Comparison of ENCODE assay signal across 8 cellular contexts in genomic region chr2:87515226-87515625, GRCh38.
DNase-seq lines count a peak whose midpoint lies in the region; ATAC-seq and TF ChIP-seq lines count a peak whose summit lies in the region.
"Not testable (repeated sequence)": the region's sequence is repeated elsewhere in the genome, so short reads cannot be mapped to it uniquely, and the experiment has no call there.

No MANE protein-coding gene starts in this region.

- H3K4me3 Mint-ChIP-seq in CD4-positive, alpha-beta T cell = peak overlapping the region; percentile 66
- H3K4me3 Mint-ChIP-seq in activated CD4-positive, alpha-beta memory T cell treated with anti-CD3 and anti-CD28 coated beads for 36 hours = not testable (repeated sequence)
- peak overlapping the region; percentile 35 to 84 (median 71) for H3K4me3 Mint-ChIP-seq in naive thymus-derived CD8-positive, alpha-beta T cell
- peak overlapping the region; percentile 79 for H3K4me3 Mint-ChIP-seq in stimulated activated memory B cell treated with anti-CD40 and anti-IgM and Interleukin-4, amounts not matched to agents 10 μg/mL and 1 μg/mL and 100 μg/mL, for 72 hours

- not testable (repeated sequence) for H3K9me3 ChIP-seq in CD4-positive, alpha-beta T cell (ENCODE audit: control insufficient read depth, low read length)

- H3K27me3 ChIP-seq in CD4-positive, alpha-beta T cell (ENCODE audit: control insufficient read depth, insufficient read depth, low read length) = not testable (repeated sequence)

- not testable (repeated sequence) for TF ChIP-seq CTCF in CD4-positive, alpha-beta T cell (IDR thresholded peaks at IDR 0.05)

- peaks cover 19% of the 10 kb centered on the region for H3K4me1 Mint-ChIP-seq in CD4-positive, alpha-beta T cell (ENCODE audit: low read depth)
- H3K4me1 Mint-ChIP-seq in activated CD4-positive, alpha-beta memory T cell treated with anti-CD3 and anti-CD28 coated beads for 36 hours (ENCODE audit: low read depth) = peaks cover 29% of the 10 kb centered on the region
- H3K4me1 Mint-ChIP-seq in naive thymus-derived CD8-positive, alpha-beta T cell = peaks cover 3 to 42% (median 19%) of the 10 kb centered on the region in 4 donors
- peaks cover 30% of the 10 kb centered on the region for H3K4me1 Mint-ChIP-seq in stimulated activated memory B cell treated with anti-CD40 and anti-IgM and Interleukin-4, amounts not matched to agents 10 μg/mL and 1 μg/mL and 100 μg/mL, for 72 hours

- peak; percentile 51 for TF ChIP-seq POLR2A in Raji (IDR thresholded peaks at IDR 0.05; ENCODE audit: insufficient read depth, low read depth, low read length)

- not testable (repeated sequence) for H3K27ac ChIP-seq in CD4-positive, alpha-beta T cell (ENCODE audit: low read depth, low read length)

- CTCF ChIA-PET in CD4-positive, alpha-beta T cell (lab: Charles Lee); activated CD4-positive, alpha-beta memory T cell treated with anti-CD3 and anti-CD28 coated beads for 36 hours (lab: Charles Lee): not testable (repeated sequence)

- not testable (repeated sequence) for H3K9me3 Mint-ChIP-seq in CD4-positive, alpha-beta T cell; activated CD4-positive, alpha-beta memory T cell treated with anti-CD3 and anti-CD28 coated beads for 36 hours; naive thymus-derived CD8-positive, alpha-beta T cell; stimulated activated memory B cell treated with anti-CD40 and anti-IgM and Interleukin-4, amounts not matched to agents 10 μg/mL and 1 μg/mL and 100 μg/mL, for 72 hours

- peak; percentile 52 for ATAC-seq in CD4-positive, alpha-beta T cell (ENCODE audit: poor library complexity)
- peak; percentile 31 for ATAC-seq in HG02588 (IDR thresholded peaks at IDR 0.05; ENCODE audit: unreplicated experiment)
- peak; percentile 52 to 63 for ATAC-seq in naive thymus-derived CD8-positive, alpha-beta T cell
- peak; percentile 73 for ATAC-seq in stimulated activated memory B cell treated with anti-CD40 and anti-IgM and Interleukin-4, amounts not matched to agents 10 μg/mL and 1 μg/mL and 100 μg/mL, for 72 hours

- H3K27me3 Mint-ChIP-seq in CD4-positive, alpha-beta T cell; activated CD4-positive, alpha-beta memory T cell treated with anti-CD3 and anti-CD28 coated beads for 36 hours; naive thymus-derived CD8-positive, alpha-beta T cell; stimulated activated memory B cell treated with anti-CD40 and anti-IgM and Interleukin-4, amounts not matched to agents 10 μg/mL and 1 μg/mL and 100 μg/mL, for 72 hours: not testable (repeated sequence)

- DNase-seq in CD4-positive, alpha-beta T cell = peak in 3 of 10 experiments; percentile 25 to 42 (median 32)
- DNase-seq in activated CD4-positive, alpha-beta memory T cell treated with anti-CD3 and anti-CD28 coated beads for 36 hours = not testable (repeated sequence)
- DNase-seq in activated effector memory CD4-positive, alpha-beta T cell treated with Interleukin-2 at 50 U/mL for 16 hours = peak; percentile 41
- DNase-seq in central memory CD4-positive, alpha-beta T cell = peak; percentile 32
- DNase-seq in naive thymus-derived CD8-positive, alpha-beta T cell = peak in 2 of 10 donors; percentile 55 to 65

- POLR2A ChIA-PET in CD4-positive, alpha-beta T cell (lab: Charles Lee); activated CD4-positive, alpha-beta memory T cell treated with anti-CD3 and anti-CD28 coated beads for 36 hours (lab: Charles Lee); naive thymus-derived CD8-positive, alpha-beta T cell (lab: Charles Lee): not testable (repeated sequence)

- H3K36me3 Mint-ChIP-seq in CD4-positive, alpha-beta T cell (ENCODE audit: low read depth); activated CD4-positive, alpha-beta memory T cell treated with anti-CD3 and anti-CD28 coated beads for 36 hours; naive thymus-derived CD8-positive, alpha-beta T cell; stimulated activated memory B cell treated with anti-CD40 and anti-IgM and Interleukin-4, amounts not matched to agents 10 μg/mL and 1 μg/mL and 100 μg/mL, for 72 hours: not testable (repeated sequence)

- H3K27ac Mint-ChIP-seq in CD4-positive, alpha-beta T cell = peak overlapping the region; percentile 90
- H3K27ac Mint-ChIP-seq in activated CD4-positive, alpha-beta memory T cell treated with anti-CD3 and anti-CD28 coated beads for 36 hours = peak overlapping the region; percentile 61
- H3K27ac Mint-ChIP-seq in naive thymus-derived CD8-positive, alpha-beta T cell = peak overlapping the region; percentile 86 to 99 (median 91)
- H3K27ac Mint-ChIP-seq in stimulated activated memory B cell treated with anti-CD40 and anti-IgM and Interleukin-4, amounts not matched to agents 10 μg/mL and 1 μg/mL and 100 μg/mL, for 72 hours = peak overlapping the region; percentile 96

- intact Hi-C loops in CD4-positive, alpha-beta T cell (cut with DNase I, micrococcal nuclease); activated CD4-positive, alpha-beta memory T cell treated with anti-CD3 and anti-CD28 coated beads for 36 hours (cut with micrococcal nuclease): not testable (repeated sequence)
